ENCODE assay signal across 9 cellular contexts in genomic region chr12:108509806-108510205, GRCh38.
"Had no signal": no experiment of that assay in that cellular context is flagged by ENCODE, and none has a peak within 500 bp of the region (broad histone marks: within the 10 kb centered on the region; RNA-seq: fewer than 3 reads in every experiment).

No MANE protein-coding gene starts in this region.

- H3K4me2 ChIP-seq: KMS-11 had no signal

- DNase-seq: IMR-90, Karpas-422, KBM-7, KG1 had no signal

- ATAC-seq: HepG2 had no signal

- H3K36me3 Mint-ChIP-seq: IgD-negative memory B cell had no signal

- H3K27me3 Mint-ChIP-seq: IgD-negative memory B cell had no signal

- FAIRE-seq: HepG2, HTR-8/SVneo had no signal

- H3K9ac ChIP-seq: KMS-11 had no signal

- H3K27ac ChIP-seq: HL-60, KMS-11 had no signal
